1 cellular context compared by ENCODE assay signal in the genomic region with DNA sequence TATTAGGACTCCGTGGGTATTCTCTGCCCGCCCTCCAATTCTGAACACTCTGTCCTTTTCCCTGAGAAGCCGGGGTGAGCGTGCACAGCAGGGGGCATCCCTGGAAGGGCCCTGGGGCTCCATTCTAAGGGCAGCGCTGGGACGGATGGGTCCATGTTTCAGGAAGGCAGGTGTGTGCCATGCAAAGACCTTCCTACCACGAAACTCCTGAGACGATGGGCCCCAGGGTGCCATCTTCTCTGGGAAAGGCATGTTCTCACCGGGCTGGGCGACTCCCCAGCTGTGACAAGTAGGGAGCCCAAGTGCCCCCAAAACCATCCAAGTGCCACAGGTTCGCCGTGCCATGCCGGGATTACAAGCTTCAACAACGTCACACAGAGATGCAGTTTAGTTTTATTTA.
TF ChIP-seq lines count a peak whose summit lies in the region.

No MANE protein-coding gene starts in this region.

TF ChIP-seq in IMR-90, 13 proteins besides CTCF, POLR2A, EP300 and RAD21 (continued from another document):
- TF ChIP-seq, protein P1, sequence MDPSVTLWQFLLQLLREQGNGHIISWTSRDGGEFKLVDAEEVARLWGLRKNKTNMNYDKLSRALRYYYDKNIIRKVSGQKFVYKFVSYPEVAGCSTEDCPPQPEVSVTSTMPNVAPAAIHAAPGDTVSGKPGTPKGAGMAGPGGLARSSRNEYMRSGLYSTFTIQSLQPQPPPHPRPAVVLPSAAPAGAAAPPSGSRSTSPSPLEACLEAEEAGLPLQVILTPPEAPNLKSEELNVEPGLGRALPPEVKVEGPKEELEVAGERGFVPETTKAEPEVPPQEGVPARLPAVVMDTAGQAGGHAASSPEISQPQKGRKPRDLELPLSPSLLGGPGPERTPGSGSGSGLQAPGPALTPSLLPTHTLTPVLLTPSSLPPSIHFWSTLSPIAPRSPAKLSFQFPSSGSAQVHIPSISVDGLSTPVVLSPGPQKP (IDR thresholded peaks at IDR 0.05; ENCODE audit: borderline replicate concordance, low read depth, low read length): no peak
- TF ChIP-seq, protein P2, sequence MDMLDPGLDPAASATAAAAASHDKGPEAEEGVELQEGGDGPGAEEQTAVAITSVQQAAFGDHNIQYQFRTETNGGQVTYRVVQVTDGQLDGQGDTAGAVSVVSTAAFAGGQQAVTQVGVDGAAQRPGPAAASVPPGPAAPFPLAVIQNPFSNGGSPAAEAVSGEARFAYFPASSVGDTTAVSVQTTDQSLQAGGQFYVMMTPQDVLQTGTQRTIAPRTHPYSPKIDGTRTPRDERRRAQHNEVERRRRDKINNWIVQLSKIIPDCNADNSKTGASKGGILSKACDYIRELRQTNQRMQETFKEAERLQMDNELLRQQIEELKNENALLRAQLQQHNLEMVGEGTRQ (IDR thresholded peaks at IDR 0.05; ENCODE audit: low read depth, low read length): no peak
- TF ChIP-seq FOS (IDR thresholded peaks at IDR 0.05; ENCODE audit: low read depth, low read length): no peak
- TF ChIP-seq RFX5 (IDR thresholded peaks at IDR 0.05; ENCODE audit: low read depth, low read length): no peak
- no peak for TF ChIP-seq NFE2L2 (IDR thresholded peaks at IDR 0.05; ENCODE audit: low read depth, low read length)
- no peak for TF ChIP-seq MXI1 (IDR thresholded peaks at IDR 0.05; ENCODE audit: borderline replicate concordance, low read depth, low read length)
